Comparison of ENCODE assay signal across 8 cellular contexts in genomic region chr17:64706224-64707076, GRCh38. TPM values are rescaled to one million over a fixed set of nuclear protein-coding genes. Genes with fewer than 3 reads are reported as not detected.
DNase-seq lines count a peak whose midpoint lies in the region; ATAC-seq, FAIRE-seq and TF ChIP-seq lines count a peak whose summit lies in the region.
"Had no signal": no experiment of that assay in that cellular context is flagged by ENCODE, and none has a peak within 500 bp of the region (broad histone marks: within the 10 kb centered on the region; RNA-seq: fewer than 3 reads in every experiment).

No MANE protein-coding gene starts in this region.

- ATAC-seq in K562 (no peak), left lung (peak; percentile 60), GM21529 (IDR thresholded peaks at IDR 0.05; ENCODE audit: unreplicated experiment) (no peak), HG02610 (IDR thresholded peaks at IDR 0.05; ENCODE audit: unreplicated experiment) (no peak)
- ATAC-seq: stimulated activated naive CD8-positive, alpha-beta T cell treated with anti-CD3 and anti-CD28 coated beads, Interleukin-15, Interleukin-2, amounts not matched to agents 100 U/mL and 50 U/mL, for 24 hours had no signal

- H3K27ac ChIP-seq in K562 (ENCODE audit: extremely low read depth, low read depth, low read length) (no peak overlapping the region), left lung (peak overlapping the region; percentile 75 to 81), transverse colon (peak overlapping the region; percentile 71 to 79 (median 75))

- WGBS in K562 (ENCODE audit: insufficient coverage, low coverage, missing lambda C conversion rate): 8% methylated on average over 8 of the region's 8 CpGs
- WGBS in transverse colon (ENCODE audit: low coverage in 1 of 2), 2 donors: 27 to 42% methylated on average over 8 of the region's 8 CpGs

- peak; percentile 71 for DNase-seq in LNCaP clone FGC (ENCODE audit: low read depth)
- DNase-seq in K562 (ENCODE audit: extremely low read depth in 1 of 4, low spot score in 3 of 4): no peak
- no peak for DNase-seq in left lung
- DNase-seq in transverse colon: peak; percentile 30
- DNase-seq in NCI-H1436 (lab: John Stamatoyannopoulos, UW): no peak
- DNase-seq: stimulated activated naive CD8-positive, alpha-beta T cell treated with anti-CD3 and anti-CD28 coated beads, Interleukin-15, Interleukin-2, amounts not matched to agents 100 U/mL and 50 U/mL, for 24 hours had no signal

- H3K9ac ChIP-seq in K562 (ENCODE audit: insufficient read depth in 1 of 2, low read depth in 2 of 2, low read length in 2 of 2): no peak overlapping the region

- H3K4me3 ChIP-seq in LNCaP clone FGC (ENCODE audit: low read depth, low read length) (no peak overlapping the region), K562 (no peak overlapping the region), left lung (no peak overlapping the region), transverse colon (no peak overlapping the region)

- no peak for TF ChIP-seq POLR2A in K562 (conservative IDR thresholded peaks at IDR 0.05)
- TF ChIP-seq POLR2A in transverse colon (IDR thresholded peaks at IDR 0.05): no peak

- CTCF ChIA-PET in K562 (lab: Yijun Ruan, JAX; ENCODE audit: low intra/inter-chr PET ratio): no interaction called here

- TF ChIP-seq EP300 in K562 (IDR thresholded peaks at IDR 0.05; ENCODE audit: low read length): no peak
- peak; percentile 59 for TF ChIP-seq EP300 in transverse colon (IDR thresholded peaks at IDR 0.05; ENCODE audit: low read depth)

- peaks cover 8 to 15% of the 10 kb centered on the region in 2 experiments; a peak in 4 of 5 replicates for H3K4me1 ChIP-seq in K562 (replicated peaks in 1 of 2; ENCODE audit: control insufficient read depth in 2 of 2, insufficient read depth in 2 of 2, low read length in 2 of 2)
- peaks cover 29 to 49% of the 10 kb centered on the region in 2 donors for H3K4me1 ChIP-seq in left lung
- peaks cover 9 to 54% (median 36%) of the 10 kb centered on the region in 4 donors for H3K4me1 ChIP-seq in transverse colon

- H3K27me3 ChIP-seq in K562 (ENCODE audit: control insufficient read depth in 2 of 2, insufficient read depth in 2 of 2, low read length in 2 of 2) (peaks cover 0 to 6% of the 10 kb centered on the region in 2 experiments; a peak in 2 of 5 replicates), left lung (no peaks in the 10 kb centered on the region), transverse colon (no peaks in the 10 kb centered on the region)

- in situ Hi-C loops in K562 (cut with MboI) (no loop called here), transverse colon (cut with MboI; ENCODE audit: low pct_ligation_motif_present in 1 of 4, low pct_unique_long_range_greater_than_20kb in 1 of 4, low sequenced_read_pairs in 3 of 4) (no loop called here)

- H3K79me2 ChIP-seq in K562 (ENCODE audit: control insufficient read depth, insufficient read depth, low read length): no peaks in the 10 kb centered on the region

- H3K4me2 ChIP-seq in K562 (ENCODE audit: insufficient read depth, low read length): no peak overlapping the region

- H3K9me1 ChIP-seq in K562 (ENCODE audit: control insufficient read depth, insufficient read depth, low read length): no peaks in the 10 kb centered on the region

- no peak for FAIRE-seq in K562 (lab: Jason Lieb, UNC)

- no TSS peak for BruUV-seq in K562 (replicated peaks; lab: Mats Ljungman, UMichigan)

- H2AFZ ChIP-seq in K562 (ENCODE audit: low read depth, low read length): no peak overlapping the region

- intact Hi-C loops in K562 (cut with micrococcal nuclease) (no loop called here), left lung (cut with DNase I) (no loop called here), transverse colon (cut with DNase I; ENCODE audit: low total_unique reads) (no loop called here)

- H3K36me3 ChIP-seq in K562 (ENCODE audit: control insufficient read depth, insufficient read depth, low read length) (no peaks in the 10 kb centered on the region), left lung (no peaks in the 10 kb centered on the region), transverse colon (no peaks in the 10 kb centered on the region)

- no peak for TF ChIP-seq CTCF in LNCaP clone FGC (IDR thresholded peaks at IDR 0.05; ENCODE audit: control insufficient read depth, extremely low read depth, insufficient read depth)
- TF ChIP-seq CTCF in K562 (IDR thresholded peaks at IDR 0.05 in 2 of 3, conservative IDR thresholded peaks at IDR 0.05 in 1 of 3; ENCODE audit: insufficient read depth in 2 of 3, low read depth in 1 of 3, low read length in 3 of 3): no peak
- no peak for TF ChIP-seq CTCF in left lung (IDR thresholded peaks at IDR 0.05)
- TF ChIP-seq CTCF in transverse colon (IDR thresholded peaks at IDR 0.05): no peak

- no peak for TF ChIP-seq RAD21 in K562 (CRISPR knock-in tag; conservative IDR thresholded peaks at IDR 0.05 in 1 of 2, IDR thresholded peaks at IDR 0.05 in 1 of 2)

- POLR2A ChIA-PET in K562 (lab: Yijun Ruan, JAX): interaction anchor here (1.1 kb wide), 1 partner anchor 18 kb away, joined by 3 read pairs; no protein-coding TSS in a partner anchor

- H4K20me1 ChIP-seq in K562 (replicated peaks; ENCODE audit: control insufficient read depth, insufficient read depth, low read length): no peaks in the 10 kb centered on the region

- no peaks in the 10 kb centered on the region for H3K9me3 ChIP-seq in K562 (replicated peaks; ENCODE audit: control insufficient read depth, insufficient read depth, low read depth, low read length)
- H3K9me3 ChIP-seq in left lung: no peaks in the 10 kb centered on the region
- H3K9me3 ChIP-seq in transverse colon: no peaks in the 10 kb centered on the region

TF ChIP-seq in K562, 482 proteins besides CTCF, POLR2A, EP300 and RAD21 (continues in another document):
- no peak for TF ChIP-seq ELF2 (CRISPR knock-in tag; IDR thresholded peaks at IDR 0.05)
- TF ChIP-seq ZBTB49 (CRISPR knock-in tag; IDR thresholded peaks at IDR 0.05; ENCODE audit: borderline replicate concordance): no peak
- TF ChIP-seq CREM (IDR thresholded peaks at IDR 0.05; ENCODE audit: low read depth): no peak
- peak; percentile 22 for TF ChIP-seq MEIS2 (IDR thresholded peaks at IDR 0.05; ENCODE audit: partially characterized antibody)
- no peak for TF ChIP-seq ZBTB33 (CRISPR knock-in tag; IDR thresholded peaks at IDR 0.05)

RNA-seq across cellular contexts. Expression of gene SMURF2, which starts 44.3 kb away (rescaled TPM):
- 14.0 and 35.3 TPM in 2 replicates for total RNA-seq in K562 (2011; cell fraction: chromatin; rRNA removed; ENCODE audit: low replicate concordance)
- 6.8 and 8.8 TPM in 2 replicates for total RNA-seq in K562 (2011; cell fraction: nucleolus; rRNA removed)
- 12.4 and 15.6 TPM in 2 replicates for total RNA-seq in K562 (2011; cell fraction: nucleoplasm; rRNA removed)
- total RNA-seq in K562 (2014; rRNA removed) (11.6 and 13.0 TPM in 2 replicates), K562 (2014; rRNA removed; fragmentation: Illumina TruSeq; extraction: Trizol) (20.5 and 22.1 TPM in 2 replicates), K562 (2015; rRNA removed; fragmentation: Illumina TruSeq; extraction: Trizol) (22.0 and 23.1 TPM in 2 replicates), K562 (2021) (15.2 and 15.7 TPM in 2 replicates), left lung (10 to 100 TPM; 41.6 to 44.6 TPM), transverse colon (10 to 100 TPM in 3 of 4 donors, 1 to 10 TPM in 1; 5.0 to 27.0 (median 14.0) TPM)
- polyA plus RNA-seq in K562 (2011; rRNA removed) (13.3 and 14.8 TPM in 2 replicates), K562 (2014; fragmentation: Illumina TruSeq; extraction: Trizol) (15.9 and 16.4 TPM in 2 replicates), K562 (2014; fragmentation: Nextera tagmentation; extraction: Ambion mirVana) (1 to 10 TPM; 3.8 to 5.0 TPM), K562 (2014; rRNA removed) (9.1 and 11.3 TPM in 2 replicates)
- 3.4 and 7.1 TPM in 2 replicates for polyA plus RNA-seq in K562 (2011; cell fraction: cytosol; rRNA removed)
- 11.5 and 13.8 TPM in 2 replicates for polyA plus RNA-seq in K562 (2011; cell fraction: nucleus; rRNA removed)
- polyA plus RNA-seq in K562 (2012): 8.8 and 9.6 TPM in 2 replicates
- 31.6 and 34.3 TPM in 2 replicates for polyA minus RNA-seq in K562 (2011; rRNA and poly(A)+ RNA removed)
- 7.8 and 10.6 TPM in 2 replicates for polyA minus RNA-seq in K562 (2011; cell fraction: cytosol; rRNA and poly(A)+ RNA removed)
- polyA minus RNA-seq in K562 (2011; cell fraction: nucleus; rRNA and poly(A)+ RNA removed): 5.8 and 19.7 TPM in 2 replicates

Comparison
In these comparisons a context has a peak if more than half of its experiments do, and no peak if none do; other contexts are left out.
1. DNase-seq: peak in LNCaP clone FGC (single experiment) and transverse colon (single experiment); none in K562 (0 of 4), left lung (0 of 2) and NCI-H1436 (single experiment).